In genomic region chr9:114332474-114333040, GRCh38 we compare ENCODE assay signal across 6 cellular contexts. TPM values are rescaled to one million over a fixed set of nuclear protein-coding genes. Genes with fewer than 3 reads are reported as not detected.
"Had no signal": no experiment of that assay in that cellular context is flagged by ENCODE, and none has a peak within 500 bp of the region (broad histone marks: within the 10 kb centered on the region; RNA-seq: fewer than 3 reads in every experiment).

No MANE protein-coding gene starts in this region.

RNA-seq across cellular contexts. Expression of gene ORM2, which starts 2.9 kb away (rescaled TPM):
- total RNA-seq: mesothelial cell of epicardium, psoas muscle, right cardiac atrium, SK-MEL-5, skeletal muscle tissue, urinary bladder had no signal

RNA-seq across cellular contexts. Expression of gene ORM1, which starts 9.7 kb away (rescaled TPM):
- total RNA-seq: mesothelial cell of epicardium, SK-MEL-5 had no signal
